ENCODE assay signal across 23 cellular contexts in the genomic region with DNA sequence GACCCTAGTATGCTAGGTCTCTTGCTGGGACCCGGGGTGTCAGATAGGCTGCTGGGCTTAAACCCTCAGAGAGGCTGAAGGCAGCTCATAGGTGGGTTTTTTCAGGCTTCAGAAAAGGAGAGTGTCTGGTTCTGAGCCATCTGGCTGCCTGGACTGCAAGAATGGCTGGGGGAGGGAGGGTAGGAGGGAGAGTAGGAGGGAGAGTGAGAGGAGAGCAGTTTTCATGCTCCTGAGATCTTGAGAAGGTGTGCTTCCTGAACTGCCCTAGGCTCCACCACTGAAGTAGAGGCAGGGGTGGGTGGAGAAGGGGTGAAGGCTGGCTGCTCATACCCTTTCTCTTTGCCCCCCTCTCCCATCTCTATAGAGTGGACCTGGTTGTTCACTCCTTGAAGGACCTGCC.
"Had no signal": no experiment of that assay in that cellular context is flagged by ENCODE, and none has a peak within 500 bp of the region (broad histone marks: within the 10 kb centered on the region; RNA-seq: fewer than 3 reads in every experiment).

No MANE protein-coding gene starts in this region.

- H3K9me3 ChIP-seq: breast epithelium, left lung, stomach, suprapubic skin, tibial nerve, uterus had no signal

- DNase-seq: activated CD4-positive, alpha-beta T cell treated with anti-CD3 and anti-CD28 coated beads for 48 hours; activated CD8-positive, alpha-beta memory T cell treated with anti-CD3 and anti-CD28 coated beads for 24 hours; activated CD8-positive, alpha-beta memory T cell treated with anti-CD3 and anti-CD28 coated beads, Interleukin-2, amount 50 U/mL, for 4 hours; activated naive CD4-positive, alpha-beta T cell treated with Interleukin-2 at 50 U/mL for 16 hours; activated naive CD8-positive, alpha-beta T cell treated with anti-CD3 and anti-CD28 coated beads for 36 hours; activated T-cell treated with anti-CD3 and anti-CD28 coated beads, Interleukin-2, amount 50 U/mL, for 24 hours; effector memory CD4-positive, alpha-beta T cell; foreskin keratinocyte; immature natural killer cell; left lung; naive thymus-derived CD8-positive, alpha-beta T cell; small intestine; stimulated activated CD4-positive, alpha-beta T cell treated with anti-CD3 and anti-CD28 coated beads, Interleukin-2, amount 100 ng/mL, for 24 hours; stomach; T-helper 1 cell; T1000; uterus had no signal

- ATAC-seq: foreskin keratinocyte; left lung; naive thymus-derived CD8-positive, alpha-beta T cell; sciatic nerve; stimulated activated memory B cell treated with anti-CD40 and anti-IgM and Interleukin-4, amounts not matched to agents 10 μg/mL and 1 μg/mL and 100 μg/mL, for 72 hours had no signal

- H2AFZ ChIP-seq: hepatocyte had no signal

- H3K27me3 ChIP-seq: breast epithelium, foreskin keratinocyte, hepatocyte, left lung, stomach, suprapubic skin, tibial nerve, uterus had no signal

- H3K4me2 ChIP-seq: hepatocyte had no signal

- H3K36me3 ChIP-seq: breast epithelium, uterus had no signal

- H3K27ac ChIP-seq: breast epithelium, foreskin keratinocyte, hepatocyte, left lung, stomach, suprapubic skin, tibial nerve, uterus had no signal

- H3K4me3 ChIP-seq: breast epithelium, hepatocyte, left lung, stomach, suprapubic skin, tibial nerve, uterus had no signal
